11 cellular contexts compared by ENCODE assay signal in the genomic region with DNA sequence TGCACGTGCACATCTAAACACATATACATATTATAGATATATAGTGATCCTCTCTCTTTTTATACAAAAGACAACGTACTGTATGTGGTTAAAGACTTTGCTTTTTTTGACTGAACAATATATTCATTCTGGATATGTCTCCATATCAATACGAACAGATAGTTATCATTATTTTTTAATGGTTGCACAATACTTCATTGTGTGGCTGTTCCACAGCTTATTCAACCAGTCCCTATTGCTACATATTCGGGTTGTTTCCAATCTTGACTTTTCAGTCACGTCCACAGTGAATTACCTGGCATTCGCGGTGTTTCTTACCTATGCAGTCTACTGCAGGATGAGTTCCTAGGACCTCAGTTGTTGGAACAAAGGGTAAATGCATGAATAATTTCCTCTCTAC. TPM values are rescaled to one million over a fixed set of nuclear protein-coding genes. Genes with fewer than 3 reads are reported as not detected.
"Had no signal": no experiment of that assay in that cellular context is flagged by ENCODE, and none has a peak within 500 bp of the region (broad histone marks: within the 10 kb centered on the region; RNA-seq: fewer than 3 reads in every experiment).

No MANE protein-coding gene starts in this region.

- H3K4me1 ChIP-seq: HAP-1 had no signal

- H3K4me3 ChIP-seq: GM23248, GM23338, HAP-1 had no signal

- H2AFZ ChIP-seq: GM23248 had no signal

- H3K4me2 ChIP-seq: GM23338 had no signal

- ATAC-seq: GM23338, HCT116 had no signal

- H3K27ac ChIP-seq: GM23248 had no signal

- H3K9ac ChIP-seq: GM23248 had no signal

- H3K36me3 ChIP-seq: HAP-1 had no signal

- DNase-seq: GM23248, GOT3, H7, H9, HCEC 1CT, HFFc6 had no signal

- FAIRE-seq: H1, H54 had no signal

- H3K9me3 ChIP-seq: HAP-1 had no signal

RNA-seq across cellular contexts. Expression of a gene that starts 53.1 kb away (rescaled TPM):
- total RNA-seq: GM23248, GM23338, H7, H9, HFFc6 had no signal
- polyA plus RNA-seq: GM23248 had no signal
